In genomic region chr19:32566246-32566830, GRCh38 we compare ENCODE assay signal across 20 cellular contexts. TPM values are rescaled to one million over a fixed set of nuclear protein-coding genes. Genes with fewer than 3 reads are reported as not detected.
DNase-seq lines count a peak whose midpoint lies in the region; ATAC-seq and TF ChIP-seq lines count a peak whose summit lies in the region.
"Had no signal": no experiment of that assay in that cellular context is flagged by ENCODE, and none has a peak within 500 bp of the region (broad histone marks: within the 10 kb centered on the region; RNA-seq: fewer than 3 reads in every experiment).

No MANE protein-coding gene starts in this region.

- no peak overlapping the region for H2AK5ac ChIP-seq in mesenchymal stem cell (ENCODE audit: low read length, severe bottlenecking)

- TF ChIP-seq CTCF in foreskin keratinocyte (conservative IDR thresholded peaks at IDR 0.05): no peak

- no peak overlapping the region for H3K23ac ChIP-seq in mesenchymal stem cell (ENCODE audit: low read length in 2 of 2)

- WGBS in mesenchymal stem cell: 63% methylated on average over 5 of the region's 5 CpGs

- H3K14ac ChIP-seq in mesenchymal stem cell (ENCODE audit: low read length in 2 of 2): peak overlapping the region in 1 of 2 experiments; percentile 55

- DNase-seq in Daoy (ENCODE audit: low read depth) (peak; percentile 86), M059J (ENCODE audit: low read depth) (peak; percentile 47), SK-N-DZ (ENCODE audit: low spot score) (peak; percentile 44), mesenchymal stem cell (peak; percentile 42), foreskin keratinocyte (no peak), NOMO-1 (lab: John Stamatoyannopoulos, UW; ENCODE audit: unreplicated experiment in 2 of 2) (no peak), NCI-H526 treated with DMSO at 0.1 percent for 48 hours (lab: John Stamatoyannopoulos, UW) (no peak)
- DNase-seq: activated CD4-positive, alpha-beta T cell treated with anti-CD3 and anti-CD28 coated beads for 48 hours; CD8-positive, alpha-beta memory T cell; central memory CD4-positive, alpha-beta T cell; DMS79; islet precursor cell; NK-92 treated with Interleukin-12 subunit alpha and Interleukin-12 subunit beta, amount 100 ng/mL, for 24 hours; RPMI8226; stimulated activated naive B cell treated with anti-CD40 and anti-IgM and Interleukin-4, amounts not matched to agents 10 μg/mL and 1 μg/mL and 100 μg/mL, for 72 hours; thyroid gland had no signal

- no peak overlapping the region for H2BK5ac ChIP-seq in mesenchymal stem cell (ENCODE audit: low read depth, low read length, poor library complexity, severe bottlenecking)

- no peak overlapping the region for H3K9ac ChIP-seq in mesenchymal stem cell (ENCODE audit: low read length)

- no peak overlapping the region for H2AFZ ChIP-seq in mesenchymal stem cell (ENCODE audit: low read depth, low read length)
- H2AFZ ChIP-seq: hepatocyte had no signal

- H3K27me3 ChIP-seq in mesenchymal stem cell (ENCODE audit: control insufficient read depth in 1 of 2, insufficient read depth in 1 of 2, low read length in 2 of 2): peaks cover 0 to 25% of the 10 kb centered on the region in 2 experiments
- peaks cover 6% of the 10 kb centered on the region for H3K27me3 ChIP-seq in foreskin keratinocyte
- H3K27me3 ChIP-seq: hepatocyte, thyroid gland had no signal

- no peak overlapping the region for H2BK12ac ChIP-seq in mesenchymal stem cell (ENCODE audit: low read length in 2 of 2)

- H3K36me3 ChIP-seq in mesenchymal stem cell (ENCODE audit: control insufficient read depth in 1 of 2, insufficient read depth in 2 of 2, low read depth in 1 of 2, low read length in 2 of 2): no peaks in the 10 kb centered on the region
- H3K36me3 ChIP-seq: thyroid gland had no signal

- no peak overlapping the region for H2BK15ac ChIP-seq in mesenchymal stem cell (ENCODE audit: low read depth, poor library complexity, severe bottlenecking)

- no peak overlapping the region for H3K4ac ChIP-seq in mesenchymal stem cell (ENCODE audit: low read depth in 1 of 2, low read length in 2 of 2)

- H3K4me1 ChIP-seq in mesenchymal stem cell (ENCODE audit: control insufficient read depth, insufficient read depth, low read depth, low read length) (no peaks in the 10 kb centered on the region), foreskin keratinocyte (no peaks in the 10 kb centered on the region)
- H3K4me1 ChIP-seq: thyroid gland had no signal

- no peak overlapping the region for H4K8ac ChIP-seq in mesenchymal stem cell (ENCODE audit: low read length)

- no peak overlapping the region for H3K18ac ChIP-seq in mesenchymal stem cell (ENCODE audit: low read depth in 1 of 2, low read length in 2 of 2)

- H2BK120ac ChIP-seq in mesenchymal stem cell (ENCODE audit: low read depth, low read length): no peak overlapping the region

- no peak overlapping the region for H3K4me2 ChIP-seq in mesenchymal stem cell (ENCODE audit: low read length, poor library complexity, severe bottlenecking)
- H3K4me2 ChIP-seq: hepatocyte had no signal

- H3K9me3 ChIP-seq in mesenchymal stem cell (ENCODE audit: control insufficient read depth, low read length): no peaks in the 10 kb centered on the region
- H3K9me3 ChIP-seq: thyroid gland had no signal

- no peak overlapping the region for H3K4me3 ChIP-seq in mesenchymal stem cell (ENCODE audit: insufficient read depth in 1 of 2, low read depth in 1 of 2, low read length in 2 of 2)
- H3K4me3 ChIP-seq: hepatocyte, lung, thyroid gland had no signal

- ATAC-seq in GM19328 (IDR thresholded peaks at IDR 0.05; ENCODE audit: unreplicated experiment) (no peak), foreskin keratinocyte (no peak)
- ATAC-seq: sciatic nerve; stimulated activated naive B cell treated with anti-CD40 and anti-IgM and Interleukin-4, amounts not matched to agents 10 μg/mL and 1 μg/mL and 100 μg/mL, for 72 hours had no signal

- H3K79me1 ChIP-seq in mesenchymal stem cell (replicated peaks; ENCODE audit: low read length, poor library complexity, severe bottlenecking): no peaks in the 10 kb centered on the region

- H3K27ac ChIP-seq in mesenchymal stem cell (ENCODE audit: low read length, poor library complexity, severe bottlenecking) (no peak overlapping the region), foreskin keratinocyte (no peak overlapping the region)
- H3K27ac ChIP-seq: hepatocyte, thyroid gland had no signal

- no peak overlapping the region for H4K91ac ChIP-seq in mesenchymal stem cell (ENCODE audit: low read length)

RNA-seq across cellular contexts. Expression of gene PDCD5, which starts 14.7 kb away (rescaled TPM):
- 310 and 410 TPM in 2 replicates for total RNA-seq in Daoy (2014; rRNA removed; shearing (Covaris generic))
- 213 and 234 TPM in 2 replicates for total RNA-seq in M059J (2014; rRNA removed; shearing (Covaris generic))
- polyA plus RNA-seq in SK-N-DZ (2014; cell fraction: cytosol; rRNA removed): 241 and 263 TPM in 2 replicates
- 171 and 223 TPM in 2 replicates for polyA plus RNA-seq in SK-N-DZ (2014; cell fraction: nucleus; rRNA removed)
- polyA plus RNA-seq in mesenchymal stem cell (2013, experiment 1 of 2): 391 TPM
- 407 TPM for polyA plus RNA-seq in mesenchymal stem cell (2013, experiment 2 of 2)
- total RNA-seq in foreskin keratinocyte: 247 and 276 TPM in 2 replicates
- 324 and 348 TPM in 2 replicates for polyA plus RNA-seq in foreskin keratinocyte

Comparison
In these comparisons a context has a peak if more than half of its experiments do, and no peak if none do; other contexts are left out.
1. DNase-seq: peak in Daoy (single experiment), M059J (single experiment), SK-N-DZ (single experiment) and mesenchymal stem cell (single experiment); none in foreskin keratinocyte (0 of 2), NOMO-1 (0 of 2) and NCI-H526 treated with DMSO at 0.1 percent for 48 hours (single experiment).